21 cellular contexts compared by ENCODE assay signal in genomic region chr13:54379461-54379860, GRCh38.
"Had no signal": no experiment of that assay in that cellular context is flagged by ENCODE, and none has a peak within 500 bp of the region (broad histone marks: within the 10 kb centered on the region; RNA-seq: fewer than 3 reads in every experiment).

No MANE protein-coding gene starts in this region.

- DNase-seq: colonic mucosa; cortex of kidney; dermis blood vessel endothelial cell; dorsolateral prefrontal cortex; effector CD4-positive, alpha-beta T cell; effector CD8-positive, alpha-beta T cell; effector memory CD4-positive, alpha-beta T cell; effector memory CD8-positive, alpha-beta T cell; endodermal cell; erythroblast; esophagus squamous epithelium; foreskin fibroblast; foreskin keratinocyte; foreskin melanocyte; gastrocnemius medialis; glutamatergic neuron; head of caudate nucleus; heart left ventricle; heart right ventricle had no signal

- ATAC-seq: effector memory CD8-positive, alpha-beta T cell; esophagus mucosa; foreskin keratinocyte; gastrocnemius medialis; gastroesophageal sphincter; heart left ventricle; heart right ventricle had no signal
